ENCODE assay signal across 1 cellular context in genomic region chr13:109720758-109721184, GRCh38.
TF ChIP-seq lines count a peak whose summit lies in the region.

No MANE protein-coding gene starts in this region.

TF ChIP-seq in HepG2, 621 proteins besides CTCF, POLR2A, EP300 and RAD21 (continued from another document and continues in another):
- TF ChIP-seq NFYB (CRISPR knock-in tag; IDR thresholded peaks at IDR 0.05) (no peak), POLR2AphosphoS2 (IDR thresholded peaks at IDR 0.05; ENCODE audit: low read depth, low read length) (no peak), U2AF2 (IDR thresholded peaks at IDR 0.05; ENCODE audit: low read depth, low read length) (no peak), RFX3 (CRISPR knock-in tag; IDR thresholded peaks at IDR 0.05) (no peak), MYNN (CRISPR knock-in tag; IDR thresholded peaks at IDR 0.05; ENCODE audit: low read depth) (no peak), FOXK2 (IDR thresholded peaks at IDR 0.05) (no peak), ZFP36L2 (CRISPR knock-in tag; IDR thresholded peaks at IDR 0.05) (no peak), ZNF629 (CRISPR knock-in tag; conservative IDR thresholded peaks at IDR 0.05) (no peak), ZNF18 (CRISPR knock-in tag; IDR thresholded peaks at IDR 0.05; ENCODE audit: insufficient replicate concordance) (no peak), JUNB (CRISPR knock-in tag; IDR thresholded peaks at IDR 0.05; ENCODE audit: borderline replicate concordance) (no peak), HOXA7 (CRISPR knock-in tag; IDR thresholded peaks at IDR 0.05) (no peak), RBM22 (optimal IDR thresholded peaks at IDR 0.05; ENCODE audit: low read length) (no peak), SOX5 (CRISPR knock-in tag; IDR thresholded peaks at IDR 0.05; ENCODE audit: borderline replicate concordance) (0 out of 2 replicates have a peak, but pooled peaks have one; percentile 17), ZBTB49 (CRISPR knock-in tag; IDR thresholded peaks at IDR 0.05; ENCODE audit: borderline replicate concordance) (no peak), SMAD9 (CRISPR knock-in tag; IDR thresholded peaks at IDR 0.05) (no peak), NFATC3 (CRISPR knock-in tag; IDR thresholded peaks at IDR 0.05) (no peak), MXI1 (IDR thresholded peaks at IDR 0.05; ENCODE audit: borderline replicate concordance, low read depth, low read length) (no peak), AHR (CRISPR knock-in tag; IDR thresholded peaks at IDR 0.05) (no peak), TAF1 (CRISPR knock-in tag; IDR thresholded peaks at IDR 0.05) (no peak), CREM (IDR thresholded peaks at IDR 0.05) (0 out of 2 replicates have a peak, but pooled peaks have one; percentile 24), CREM (CRISPR knock-in tag; IDR thresholded peaks at IDR 0.05) (no peak), RFX5 (IDR thresholded peaks at IDR 0.05; ENCODE audit: low read depth, low read length) (no peak), SIX4 (CRISPR knock-in tag; IDR thresholded peaks at IDR 0.05) (no peak), ZNF678 (CRISPR knock-in tag; IDR thresholded peaks at IDR 0.05) (no peak), ZNF556 (CRISPR knock-in tag; IDR thresholded peaks at IDR 0.05; ENCODE audit: borderline replicate concordance) (no peak), MBD4 (IDR thresholded peaks at IDR 0.05; ENCODE audit: borderline replicate concordance, low read length) (no peak), NFKB2 (CRISPR knock-in tag; IDR thresholded peaks at IDR 0.05; ENCODE audit: borderline replicate concordance) (no peak), TP53 (CRISPR knock-in tag; conservative IDR thresholded peaks at IDR 0.05) (no peak), ATRX (CRISPR knock-in tag; IDR thresholded peaks at IDR 0.05; ENCODE audit: borderline replicate concordance) (no peak)
- TF ChIP-seq, protein P1, sequence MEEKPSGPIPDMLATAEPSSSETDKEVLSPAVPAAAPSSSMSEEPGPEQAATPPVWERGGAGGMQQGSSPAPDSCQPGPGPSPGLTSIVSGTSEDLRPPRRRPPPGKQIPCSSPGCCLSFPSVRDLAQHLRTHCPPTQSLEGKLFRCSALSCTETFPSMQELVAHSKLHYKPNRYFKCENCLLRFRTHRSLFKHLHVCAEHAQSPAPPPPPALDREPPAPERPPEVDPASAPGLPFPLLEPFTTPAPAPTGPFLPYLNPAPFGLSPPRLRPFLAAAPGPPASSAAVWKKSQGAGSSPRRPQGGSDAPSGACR (CRISPR knock-in tag; IDR thresholded peaks at IDR 0.05): no peak
- TF ChIP-seq, protein P2, sequence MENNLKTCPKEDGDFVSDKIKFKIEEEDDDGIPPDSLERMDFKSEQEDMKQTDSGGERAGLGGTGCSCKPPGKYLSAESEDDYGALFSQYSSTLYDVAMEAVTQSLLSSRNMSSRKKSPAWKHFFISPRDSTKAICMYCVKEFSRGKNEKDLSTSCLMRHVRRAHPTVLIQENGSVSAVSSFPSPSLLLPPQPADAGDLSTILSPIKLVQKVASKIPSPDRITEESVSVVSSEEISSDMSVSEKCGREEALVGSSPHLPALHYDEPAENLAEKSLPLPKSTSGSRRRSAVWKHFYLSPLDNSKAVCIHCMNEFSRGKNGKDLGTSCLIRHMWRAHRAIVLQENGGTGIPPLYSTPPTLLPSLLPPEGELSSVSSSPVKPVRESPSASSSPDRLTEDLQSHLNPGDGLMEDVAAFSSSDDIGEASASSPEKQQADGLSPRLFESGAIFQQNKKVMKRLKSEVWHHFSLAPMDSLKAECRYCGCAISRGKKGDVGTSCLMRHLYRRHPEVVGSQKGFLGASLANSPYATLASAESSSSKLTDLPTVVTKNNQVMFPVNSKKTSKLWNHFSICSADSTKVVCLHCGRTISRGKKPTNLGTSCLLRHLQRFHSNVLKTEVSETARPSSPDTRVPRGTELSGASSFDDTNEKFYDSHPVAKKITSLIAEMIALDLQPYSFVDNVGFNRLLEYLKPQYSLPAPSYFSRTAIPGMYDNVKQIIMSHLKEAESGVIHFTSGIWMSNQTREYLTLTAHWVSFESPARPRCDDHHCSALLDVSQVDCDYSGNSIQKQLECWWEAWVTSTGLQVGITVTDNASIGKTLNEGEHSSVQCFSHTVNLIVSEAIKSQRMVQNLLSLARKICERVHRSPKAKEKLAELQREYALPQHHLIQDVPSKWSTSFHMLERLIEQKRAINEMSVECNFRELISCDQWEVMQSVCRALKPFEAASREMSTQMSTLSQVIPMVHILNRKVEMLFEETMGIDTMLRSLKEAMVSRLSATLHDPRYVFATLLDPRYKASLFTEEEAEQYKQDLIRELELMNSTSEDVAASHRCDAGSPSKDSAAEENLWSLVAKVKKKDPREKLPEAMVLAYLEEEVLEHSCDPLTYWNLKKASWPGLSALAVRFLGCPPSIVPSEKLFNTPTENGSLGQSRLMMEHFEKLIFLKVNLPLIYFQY (CRISPR knock-in tag; IDR thresholded peaks at IDR 0.05; ENCODE audit: borderline replicate concordance): no peak
- TF ChIP-seq, protein P3, sequence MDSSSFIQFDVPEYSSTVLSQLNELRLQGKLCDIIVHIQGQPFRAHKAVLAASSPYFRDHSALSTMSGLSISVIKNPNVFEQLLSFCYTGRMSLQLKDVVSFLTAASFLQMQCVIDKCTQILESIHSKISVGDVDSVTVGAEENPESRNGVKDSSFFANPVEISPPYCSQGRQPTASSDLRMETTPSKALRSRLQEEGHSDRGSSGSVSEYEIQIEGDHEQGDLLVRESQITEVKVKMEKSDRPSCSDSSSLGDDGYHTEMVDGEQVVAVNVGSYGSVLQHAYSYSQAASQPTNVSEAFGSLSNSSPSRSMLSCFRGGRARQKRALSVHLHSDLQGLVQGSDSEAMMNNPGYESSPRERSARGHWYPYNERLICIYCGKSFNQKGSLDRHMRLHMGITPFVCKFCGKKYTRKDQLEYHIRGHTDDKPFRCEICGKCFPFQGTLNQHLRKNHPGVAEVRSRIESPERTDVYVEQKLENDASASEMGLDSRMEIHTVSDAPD (CRISPR knock-in tag; IDR thresholded peaks at IDR 0.05): no peak; the same call in 1 of the 2 replicates
- TF ChIP-seq, protein P4, sequence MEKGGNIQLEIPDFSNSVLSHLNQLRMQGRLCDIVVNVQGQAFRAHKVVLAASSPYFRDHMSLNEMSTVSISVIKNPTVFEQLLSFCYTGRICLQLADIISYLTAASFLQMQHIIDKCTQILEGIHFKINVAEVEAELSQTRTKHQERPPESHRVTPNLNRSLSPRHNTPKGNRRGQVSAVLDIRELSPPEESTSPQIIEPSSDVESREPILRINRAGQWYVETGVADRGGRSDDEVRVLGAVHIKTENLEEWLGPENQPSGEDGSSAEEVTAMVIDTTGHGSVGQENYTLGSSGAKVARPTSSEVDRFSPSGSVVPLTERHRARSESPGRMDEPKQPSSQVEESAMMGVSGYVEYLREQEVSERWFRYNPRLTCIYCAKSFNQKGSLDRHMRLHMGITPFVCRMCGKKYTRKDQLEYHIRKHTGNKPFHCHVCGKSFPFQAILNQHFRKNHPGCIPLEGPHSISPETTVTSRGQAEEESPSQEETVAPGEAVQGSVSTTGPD (CRISPR knock-in tag; IDR thresholded peaks at IDR 0.05): peak; percentile 88
- TF ChIP-seq, protein P5, sequence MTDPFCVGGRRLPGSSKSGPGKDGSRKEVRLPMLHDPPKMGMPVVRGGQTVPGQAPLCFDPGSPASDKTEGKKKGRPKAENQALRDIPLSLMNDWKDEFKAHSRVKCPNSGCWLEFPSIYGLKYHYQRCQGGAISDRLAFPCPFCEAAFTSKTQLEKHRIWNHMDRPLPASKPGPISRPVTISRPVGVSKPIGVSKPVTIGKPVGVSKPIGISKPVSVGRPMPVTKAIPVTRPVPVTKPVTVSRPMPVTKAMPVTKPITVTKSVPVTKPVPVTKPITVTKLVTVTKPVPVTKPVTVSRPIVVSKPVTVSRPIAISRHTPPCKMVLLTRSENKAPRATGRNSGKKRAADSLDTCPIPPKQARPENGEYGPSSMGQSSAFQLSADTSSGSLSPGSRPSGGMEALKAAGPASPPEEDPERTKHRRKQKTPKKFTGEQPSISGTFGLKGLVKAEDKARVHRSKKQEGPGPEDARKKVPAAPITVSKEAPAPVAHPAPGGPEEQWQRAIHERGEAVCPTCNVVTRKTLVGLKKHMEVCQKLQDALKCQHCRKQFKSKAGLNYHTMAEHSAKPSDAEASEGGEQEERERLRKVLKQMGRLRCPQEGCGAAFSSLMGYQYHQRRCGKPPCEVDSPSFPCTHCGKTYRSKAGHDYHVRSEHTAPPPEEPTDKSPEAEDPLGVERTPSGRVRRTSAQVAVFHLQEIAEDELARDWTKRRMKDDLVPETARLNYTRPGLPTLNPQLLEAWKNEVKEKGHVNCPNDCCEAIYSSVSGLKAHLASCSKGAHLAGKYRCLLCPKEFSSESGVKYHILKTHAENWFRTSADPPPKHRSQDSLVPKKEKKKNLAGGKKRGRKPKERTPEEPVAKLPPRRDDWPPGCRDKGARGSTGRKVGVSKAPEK (CRISPR knock-in tag; IDR thresholded peaks at IDR 0.05; ENCODE audit: borderline replicate concordance): no peak
- TF ChIP-seq, protein P6, sequence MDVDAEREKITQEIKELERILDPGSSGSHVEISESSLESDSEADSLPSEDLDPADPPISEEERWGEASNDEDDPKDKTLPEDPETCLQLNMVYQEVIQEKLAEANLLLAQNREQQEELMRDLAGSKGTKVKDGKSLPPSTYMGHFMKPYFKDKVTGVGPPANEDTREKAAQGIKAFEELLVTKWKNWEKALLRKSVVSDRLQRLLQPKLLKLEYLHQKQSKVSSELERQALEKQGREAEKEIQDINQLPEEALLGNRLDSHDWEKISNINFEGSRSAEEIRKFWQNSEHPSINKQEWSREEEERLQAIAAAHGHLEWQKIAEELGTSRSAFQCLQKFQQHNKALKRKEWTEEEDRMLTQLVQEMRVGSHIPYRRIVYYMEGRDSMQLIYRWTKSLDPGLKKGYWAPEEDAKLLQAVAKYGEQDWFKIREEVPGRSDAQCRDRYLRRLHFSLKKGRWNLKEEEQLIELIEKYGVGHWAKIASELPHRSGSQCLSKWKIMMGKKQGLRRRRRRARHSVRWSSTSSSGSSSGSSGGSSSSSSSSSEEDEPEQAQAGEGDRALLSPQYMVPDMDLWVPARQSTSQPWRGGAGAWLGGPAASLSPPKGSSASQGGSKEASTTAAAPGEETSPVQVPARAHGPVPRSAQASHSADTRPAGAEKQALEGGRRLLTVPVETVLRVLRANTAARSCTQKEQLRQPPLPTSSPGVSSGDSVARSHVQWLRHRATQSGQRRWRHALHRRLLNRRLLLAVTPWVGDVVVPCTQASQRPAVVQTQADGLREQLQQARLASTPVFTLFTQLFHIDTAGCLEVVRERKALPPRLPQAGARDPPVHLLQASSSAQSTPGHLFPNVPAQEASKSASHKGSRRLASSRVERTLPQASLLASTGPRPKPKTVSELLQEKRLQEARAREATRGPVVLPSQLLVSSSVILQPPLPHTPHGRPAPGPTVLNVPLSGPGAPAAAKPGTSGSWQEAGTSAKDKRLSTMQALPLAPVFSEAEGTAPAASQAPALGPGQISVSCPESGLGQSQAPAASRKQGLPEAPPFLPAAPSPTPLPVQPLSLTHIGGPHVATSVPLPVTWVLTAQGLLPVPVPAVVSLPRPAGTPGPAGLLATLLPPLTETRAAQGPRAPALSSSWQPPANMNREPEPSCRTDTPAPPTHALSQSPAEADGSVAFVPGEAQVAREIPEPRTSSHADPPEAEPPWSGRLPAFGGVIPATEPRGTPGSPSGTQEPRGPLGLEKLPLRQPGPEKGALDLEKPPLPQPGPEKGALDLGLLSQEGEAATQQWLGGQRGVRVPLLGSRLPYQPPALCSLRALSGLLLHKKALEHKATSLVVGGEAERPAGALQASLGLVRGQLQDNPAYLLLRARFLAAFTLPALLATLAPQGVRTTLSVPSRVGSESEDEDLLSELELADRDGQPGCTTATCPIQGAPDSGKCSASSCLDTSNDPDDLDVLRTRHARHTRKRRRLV (CRISPR knock-in tag; IDR thresholded peaks at IDR 0.05): no peak
